Comparison of ENCODE assay signal across 8 cellular contexts in the genomic region with DNA sequence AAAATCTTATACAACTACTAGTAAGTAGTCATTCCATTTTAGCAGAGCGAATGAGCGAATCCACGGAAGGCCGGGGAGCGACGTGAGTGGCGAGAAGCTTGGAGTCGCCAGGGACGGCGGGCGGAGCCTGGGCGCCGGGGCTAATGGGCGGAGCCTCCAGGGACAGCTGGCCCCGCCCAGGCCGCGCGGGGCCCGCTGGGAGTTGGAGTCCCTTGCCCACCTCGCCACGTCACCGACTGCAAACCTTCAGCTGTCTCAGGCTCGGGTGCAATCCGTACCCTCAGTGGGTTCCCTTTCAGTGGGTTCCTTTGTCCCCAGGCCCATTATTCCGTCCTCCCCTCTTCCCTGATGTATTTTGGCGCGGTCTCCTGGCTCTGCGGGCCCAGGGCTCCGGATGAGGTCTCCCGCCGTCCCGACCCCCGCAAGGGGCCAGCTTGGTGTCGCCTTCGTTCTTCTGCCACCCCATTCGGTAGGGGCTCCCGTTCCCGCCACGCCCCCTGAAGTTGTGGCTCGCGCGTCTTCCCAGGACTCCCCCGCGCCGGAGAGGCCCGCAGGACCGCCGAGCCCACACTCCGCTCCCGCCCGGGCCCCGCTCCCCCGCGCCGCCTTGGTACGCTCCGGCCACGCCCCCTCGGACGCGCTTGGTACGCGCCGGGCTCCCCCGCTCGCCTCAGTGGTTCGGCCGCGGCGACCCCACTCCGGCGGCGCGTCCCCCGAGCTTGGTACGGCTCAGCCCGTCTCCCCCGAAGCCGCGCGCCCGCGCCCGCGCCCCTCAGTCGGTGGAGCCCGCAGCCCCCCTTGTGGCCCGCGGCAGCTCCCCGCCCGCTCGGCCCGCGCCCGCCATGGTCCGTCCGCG. TPM values are rescaled to one million over a fixed set of nuclear protein-coding genes. Genes with fewer than 3 reads are reported as not detected.
DNase-seq lines count a peak whose midpoint lies in the region; ATAC-seq and TF ChIP-seq lines count a peak whose summit lies in the region.

TSS of gene PTOV1 (plus strand) at position 673 of the 856 bp plus-strand sequence.

- peaks cover 9 to 22% (median 17%) of the 10 kb centered on the region in 11 experiments; a peak in 20 of 22 replicates for H3K36me3 ChIP-seq in BLaER1 treated with 17β-estradiol and CSF1 and Interleukin-3, amounts not matched to agents 10 nM and 100 nM

- peaks cover 0 to 14% (median 8%) of the 10 kb centered on the region in 11 experiments; a peak in 12 of 22 replicates for H3K9me3 ChIP-seq in BLaER1 treated with 17β-estradiol and CSF1 and Interleukin-3, amounts not matched to agents 10 nM and 100 nM (replicated peaks in 1 of 11)

- peak within 1 kb of the TSS; percentile 83 to 99 (median 96) for H3K4me3 ChIP-seq in BLaER1 treated with 17β-estradiol and CSF1 and Interleukin-3, amounts not matched to agents 10 nM and 100 nM
- H3K4me3 ChIP-seq in dorsolateral prefrontal cortex: peak within 1 kb of the TSS; percentile 68 to 98 (median 91)
- peak within 1 kb of the TSS; percentile 89 for H3K4me3 ChIP-seq in lower leg skin (ENCODE audit: low read depth, poor library complexity, severe bottlenecking)

- intact Hi-C loops in dorsolateral prefrontal cortex (cut with DNase I): loop anchor here (1.0 to 10.0 kb wide), 3 partner anchors 27 to 356 kb away; partner anchors contain the start of genes AKT1S1 (in 1 of the 2), FUZ (in 1 of the 2), RPS11 (in 1 of the 2) and TBC1D17 (in 1 of the 2)
- intact Hi-C loops in lower leg skin (cut with DNase I; ENCODE audit: low total_unique reads): no loop called here

- no peaks in the 10 kb centered on the region for H3K27me3 ChIP-seq in BLaER1 treated with 17β-estradiol and CSF1 and Interleukin-3, amounts not matched to agents 10 nM and 100 nM
- H3K27me3 ChIP-seq in dorsolateral prefrontal cortex: no peaks in the 10 kb centered on the region

- peak within 1 kb of the TSS; percentile 88 to 97 (median 92) for H3K27ac ChIP-seq in BLaER1 treated with 17β-estradiol and CSF1 and Interleukin-3, amounts not matched to agents 10 nM and 100 nM
- H3K27ac ChIP-seq in dorsolateral prefrontal cortex: peak within 1 kb of the TSS; percentile 89 to 100 (median 99)

- TF ChIP-seq CTCF in dorsolateral prefrontal cortex (IDR thresholded peaks at IDR 0.05 in 54 of 56, conservative IDR thresholded peaks at IDR 0.05 in 2 of 56; ENCODE audit: low read depth in 1 of 56, partially characterized antibody in 56 of 56) (peak in 14 of 56 donors; percentile 4 to 38 (median 16)), lower leg skin (IDR thresholded peaks at IDR 0.05) (peak in 1 of 3 donors; percentile 24)

- WGBS in lower leg skin, 2 donors: 1% methylated on average over 45 to 47 of the region's 98 CpGs

- peaks cover 37 to 46% (median 40%) of the 10 kb centered on the region in 11 experiments for H4K20me1 ChIP-seq in BLaER1 treated with 17β-estradiol and CSF1 and Interleukin-3, amounts not matched to agents 10 nM and 100 nM

- ATAC-seq in GM19395 (IDR thresholded peaks at IDR 0.05; ENCODE audit: unreplicated experiment): peak; percentile 74
- ATAC-seq in HG03565 (IDR thresholded peaks at IDR 0.05; ENCODE audit: unreplicated experiment): peak; percentile 58

- H3K9ac ChIP-seq in BLaER1 treated with 17β-estradiol and CSF1 and Interleukin-3, amounts not matched to agents 10 nM and 100 nM: peak within 1 kb of the TSS; percentile 87 to 99 (median 94)

- TF ChIP-seq POLR2A in lower leg skin (IDR thresholded peaks at IDR 0.05): no peak

- peaks cover 40 to 59% (median 49%) of the 10 kb centered on the region in 10 experiments for H3K4me1 ChIP-seq in BLaER1 treated with 17β-estradiol and CSF1 and Interleukin-3, amounts not matched to agents 10 nM and 100 nM

- DNase-seq in NCI-H774 (lab: John Stamatoyannopoulos, UW) (peak; percentile 90), dorsolateral prefrontal cortex (peak; percentile 91 to 97 (median 95)), lower leg skin (ENCODE audit: low spot score in 2 of 2) (peak; percentile 88 to 98)
- peak; percentile 88 to 91 for DNase-seq in activated CD4-positive, alpha-beta T cell treated with anti-CD3 and anti-CD28 coated beads, Interleukin-2, amount 50 U/mL, for 48 hours
- peak; percentile 83 to 88 for DNase-seq in stimulated activated CD4-positive, alpha-beta T cell treated with anti-CD3 and anti-CD28 coated beads, Interleukin-4, amount 100 ng/mL, for 4 hours

- H3K4me2 ChIP-seq in BLaER1 treated with 17β-estradiol and CSF1 and Interleukin-3, amounts not matched to agents 10 nM and 100 nM: peak within 1 kb of the TSS; percentile 91 to 100 (median 98)

RNA-seq across cellular contexts. Expression of gene PTOV1, which starts in this region (rescaled TPM):
- total RNA-seq in dorsolateral prefrontal cortex (100 to 1,000 TPM; 186 to 437 (median 239) TPM), lower leg skin (100 to 1,000 TPM in 2 of 4 donors, 10 to 100 TPM in 2; 62.4 to 122 (median 92.5) TPM)

Comparison
In these comparisons a context has a peak if more than half of its experiments do, and no peak if none do; other contexts are left out.
1. Peak in every context shown above with its lines: DNase-seq, ATAC-seq, H3K4me3 ChIP-seq and H3K27ac ChIP-seq.